Comparison of ENCODE assay signal across 9 cellular contexts in genomic region chr6:21800948-21801438, GRCh38.
DNase-seq lines count a peak whose midpoint lies in the region; ATAC-seq and TF ChIP-seq lines count a peak whose summit lies in the region.
"Had no signal": no experiment of that assay in that cellular context is flagged by ENCODE, and none has a peak within 500 bp of the region (broad histone marks: within the 10 kb centered on the region; RNA-seq: fewer than 3 reads in every experiment).

No MANE protein-coding gene starts in this region.

- H3K27me3 ChIP-seq in DND-41 (ENCODE audit: insufficient read depth, low read length, poor library complexity) (no peaks in the 10 kb centered on the region), brain microvascular endothelial cell (replicated peaks) (no peaks in the 10 kb centered on the region), osteoblast (ENCODE audit: insufficient read depth, low read length) (no peaks in the 10 kb centered on the region), WERI-Rb-1 (ENCODE audit: insufficient read depth, low read depth, severe bottlenecking) (no peaks in the 10 kb centered on the region)

- H3K27ac ChIP-seq in DND-41 (ENCODE audit: low read length) = peak overlapping the region; percentile 41; the same call in 1 of the 2 replicates
- peak overlapping the region; percentile 35 for H3K27ac ChIP-seq in brain microvascular endothelial cell
- no peak overlapping the region for H3K27ac ChIP-seq in osteoblast (ENCODE audit: low read depth, low read length)
- no peak overlapping the region for H3K27ac ChIP-seq in WERI-Rb-1

- no peaks in the 10 kb centered on the region for H3K36me3 ChIP-seq in DND-41 (ENCODE audit: insufficient read depth, low read length)
- no peaks in the 10 kb centered on the region for H3K36me3 ChIP-seq in brain microvascular endothelial cell (replicated peaks)
- no peaks in the 10 kb centered on the region for H3K36me3 ChIP-seq in osteoblast (ENCODE audit: insufficient read depth, low read length)
- no peaks in the 10 kb centered on the region for H3K36me3 ChIP-seq in WERI-Rb-1

- H3K4me1 ChIP-seq in DND-41 (ENCODE audit: insufficient read depth, low read length) (peaks cover under 1% of the 10 kb centered on the region; the same call in 1 of the 2 replicates), osteoblast (ENCODE audit: insufficient read depth, low read length) (no peaks in the 10 kb centered on the region)

- H4K20me1 ChIP-seq in DND-41 (ENCODE audit: insufficient read depth, low read length) (no peaks in the 10 kb centered on the region), osteoblast (ENCODE audit: insufficient read depth, low read length) (no peaks in the 10 kb centered on the region)

- no peak for ATAC-seq in DND-41 (ENCODE audit: insufficient read depth, low read depth)

- H3K79me2 ChIP-seq in DND-41 (ENCODE audit: insufficient read depth, low read length) (no peaks in the 10 kb centered on the region), osteoblast (ENCODE audit: insufficient read depth, low read length) (no peaks in the 10 kb centered on the region)

- H3K9me3 ChIP-seq in DND-41 (ENCODE audit: insufficient read depth, low read length, severe bottlenecking) = no peaks in the 10 kb centered on the region
- H3K9me3 ChIP-seq in osteoblast (ENCODE audit: low read depth, low read length) = no peaks in the 10 kb centered on the region
- H3K9me3 ChIP-seq in WERI-Rb-1 (ENCODE audit: severe bottlenecking) = peaks cover 6% of the 10 kb centered on the region

- in situ Hi-C loops in brain microvascular endothelial cell (cut with HindIII; ENCODE audit: low pct_ligation_motif_present, low sequenced_read_pairs) = no loop called here

- H2AFZ ChIP-seq in DND-41 (ENCODE audit: low read depth, low read length) (no peak overlapping the region), osteoblast (ENCODE audit: low read length) (no peak overlapping the region)

- H3K4me3 ChIP-seq in DND-41 (ENCODE audit: low read depth in 1 of 2, low read length in 2 of 2) (no peak overlapping the region), brain microvascular endothelial cell (ENCODE audit: low read depth, low read length) (no peak overlapping the region), osteoblast (ENCODE audit: insufficient read depth, low read length) (no peak overlapping the region), WERI-Rb-1 (ENCODE audit: low read depth, low read length) (no peak overlapping the region)

- DNase-seq in DND-41 (no peak), NCI-H1417 (lab: John Stamatoyannopoulos, UW) (peak; percentile 8 to 92 (median 60)), brain microvascular endothelial cell (peak; percentile 86), osteoblast (ENCODE audit: insufficient read length, low spot score, missing footprints) (peak; percentile 79), WERI-Rb-1 (no peak), iPS-NIHi7 (ENCODE audit: extremely low spot score) (no peak), SKM-1 treated with dmso at 0.1 percent for 144 hours (lab: John Stamatoyannopoulos, UW; ENCODE audit: unreplicated experiment) (no peak)
- no peak for DNase-seq in effector CD8-positive, alpha-beta T cell (lab: John Stamatoyannopoulos, UW)
- DNase-seq: activated CD4-positive, alpha-beta T cell treated with anti-CD3 and anti-CD28 coated beads for 4 hours had no signal

- H3K4me2 ChIP-seq in DND-41 (ENCODE audit: insufficient read depth, low read length) = no peak overlapping the region
- no peak overlapping the region for H3K4me2 ChIP-seq in osteoblast (ENCODE audit: insufficient read depth, low read length)

- no peak for TF ChIP-seq CTCF in DND-41 (IDR thresholded peaks at IDR 0.05; ENCODE audit: borderline replicate concordance, extremely low read depth, low read length, poor library complexity, severe bottlenecking)
- TF ChIP-seq CTCF in brain microvascular endothelial cell (IDR thresholded peaks at IDR 0.05; ENCODE audit: low read depth, low read length, missing control alignments) = no peak
- TF ChIP-seq CTCF in osteoblast (IDR thresholded peaks at IDR 0.05; ENCODE audit: extremely low read depth, low read depth, low read length) = no peak
- TF ChIP-seq CTCF in WERI-Rb-1 (IDR thresholded peaks at IDR 0.05; ENCODE audit: low read depth, low read length) = no peak

- H3K9ac ChIP-seq in DND-41 (ENCODE audit: low read depth, low read length) = no peak overlapping the region

Comparison
In these comparisons a context has a peak if more than half of its experiments do, and no peak if none do; other contexts are left out.
1. DNase-seq: peak in NCI-H1417 (3 of 3), brain microvascular endothelial cell (single experiment) and osteoblast (single experiment); none in DND-41 (single experiment), WERI-Rb-1 (single experiment), iPS-NIHi7 (single experiment), SKM-1 treated with dmso at 0.1 percent for 144 hours (single experiment) and effector CD8-positive, alpha-beta T cell (single experiment).
2. H3K27ac ChIP-seq: peak in DND-41 (single experiment) and brain microvascular endothelial cell (single experiment); none in osteoblast (single experiment) and WERI-Rb-1 (single experiment).